2 cellular contexts compared by ENCODE assay signal in genomic region chr7:78002715-78003114, GRCh38.
A peak's percentile ranks its signal among the peaks of the same experiment; 100 is the strongest.
TF ChIP-seq lines count a peak whose summit lies in the region.

No MANE protein-coding gene starts in this region.

TF ChIP-seq in IMR-90, 13 proteins besides CTCF, POLR2A, EP300 and RAD21:
- TF ChIP-seq RFX5 (IDR thresholded peaks at IDR 0.05; ENCODE audit: low read depth, low read length) (no peak), MAFK (IDR thresholded peaks at IDR 0.05; ENCODE audit: low read depth, low read length) (no peak), CEBPB (IDR thresholded peaks at IDR 0.05; ENCODE audit: low read depth, low read length) (no peak), MAZ (IDR thresholded peaks at IDR 0.05; ENCODE audit: borderline replicate concordance, low read depth, low read length) (no peak), SMC3 (IDR thresholded peaks at IDR 0.05; ENCODE audit: low read depth, low read length) (no peak), ELK1 (IDR thresholded peaks at IDR 0.05; ENCODE audit: borderline replicate concordance, low read depth, low read length) (no peak), FOS (IDR thresholded peaks at IDR 0.05; ENCODE audit: low read depth, low read length) (no peak), NFE2L2 (IDR thresholded peaks at IDR 0.05; ENCODE audit: low read depth, low read length) (no peak), BHLHE40 (IDR thresholded peaks at IDR 0.05; ENCODE audit: low read depth, low read length) (no peak), CHD1 (IDR thresholded peaks at IDR 0.05; ENCODE audit: low read depth, low read length) (no peak), USF2 (IDR thresholded peaks at IDR 0.05; ENCODE audit: low read depth, low read length) (no peak), MXI1 (IDR thresholded peaks at IDR 0.05; ENCODE audit: borderline replicate concordance, low read depth, low read length) (no peak)

TF ChIP-seq in H1, 55 proteins besides CTCF, POLR2A, EP300 and RAD21:
- TF ChIP-seq MAFK (IDR thresholded peaks at IDR 0.05; ENCODE audit: low read depth, low read length) (no peak), USF2 (IDR thresholded peaks at IDR 0.05; ENCODE audit: low read length) (peak; percentile 39; the same call in 1 of the 2 replicates), SIX5 (IDR thresholded peaks at IDR 0.05; ENCODE audit: low read depth, low read length) (peak; percentile 33)
